ENCODE assay signal across 8 cellular contexts in the genomic region with DNA sequence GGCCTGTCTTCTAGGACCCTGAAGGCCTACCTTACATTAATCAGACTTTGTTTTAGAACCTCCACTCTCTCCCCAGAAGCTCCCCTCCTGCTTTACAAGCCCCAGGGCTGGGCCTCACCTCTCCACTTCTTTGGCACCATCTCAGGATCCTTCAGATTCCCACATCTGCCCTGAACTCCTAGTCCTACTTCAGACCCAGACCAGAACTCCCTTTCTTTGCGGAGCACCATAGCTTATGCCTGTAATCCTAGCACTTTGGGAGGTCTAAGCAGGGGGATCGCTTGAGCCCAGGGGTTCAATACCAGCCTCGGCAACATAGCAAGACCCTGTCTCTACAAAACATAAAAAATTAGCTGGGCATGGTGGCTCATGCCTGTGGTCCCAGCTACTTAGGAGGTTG. TPM values are rescaled to one million over a fixed set of nuclear protein-coding genes. Genes with fewer than 3 reads are reported as not detected.
A peak's percentile ranks its signal among the peaks of the same experiment; 100 is the strongest.
DNase-seq lines count a peak whose midpoint lies in the region; ATAC-seq and TF ChIP-seq lines count a peak whose summit lies in the region.

No MANE protein-coding gene starts in this region.

- H3K23ac ChIP-seq in mesenchymal stem cell (ENCODE audit: low read length in 2 of 2): no peak overlapping the region

- H3K4me3 ChIP-seq in mesenchymal stem cell (ENCODE audit: insufficient read depth in 1 of 2, low read depth in 1 of 2, low read length in 2 of 2) (peak overlapping the region in 1 of 2 experiments; percentile 94), upper lobe of right lung (peak overlapping the region; percentile 72)

- H2BK5ac ChIP-seq in mesenchymal stem cell (ENCODE audit: low read depth, low read length, poor library complexity, severe bottlenecking): no peak overlapping the region

- no peak overlapping the region for H4K91ac ChIP-seq in mesenchymal stem cell (ENCODE audit: low read length)

- peaks cover 35% of the 10 kb centered on the region for H3K4me1 Mint-ChIP-seq in activated naive CD4-positive, alpha-beta T cell treated with anti-CD3 and anti-CD28 coated beads, Interleukin-2, amount 50 U/mL, for 24 hours
- peaks cover 51% of the 10 kb centered on the region for H3K4me1 Mint-ChIP-seq in brain

- H3K27me3 Mint-ChIP-seq in activated naive CD4-positive, alpha-beta T cell treated with anti-CD3 and anti-CD28 coated beads, Interleukin-2, amount 50 U/mL, for 24 hours: no peaks in the 10 kb centered on the region
- peaks cover 6% of the 10 kb centered on the region for H3K27me3 Mint-ChIP-seq in brain

- H2BK15ac ChIP-seq in mesenchymal stem cell (ENCODE audit: low read depth, poor library complexity, severe bottlenecking): no peak overlapping the region

- H3K4me1 ChIP-seq in mesenchymal stem cell (ENCODE audit: control insufficient read depth, insufficient read depth, low read depth, low read length) (peaks cover 20% of the 10 kb centered on the region), upper lobe of right lung (peaks cover 10% of the 10 kb centered on the region)

- no peak overlapping the region for H2AFZ ChIP-seq in mesenchymal stem cell (ENCODE audit: low read depth, low read length)

- no peak for ATAC-seq in upper lobe of right lung
- no peak for ATAC-seq in GM21528 (IDR thresholded peaks at IDR 0.05; ENCODE audit: low FRiP score, unreplicated experiment)

- H3K14ac ChIP-seq in mesenchymal stem cell (ENCODE audit: low read length in 2 of 2): no peak overlapping the region

- H3K27ac ChIP-seq in mesenchymal stem cell (ENCODE audit: low read length, poor library complexity, severe bottlenecking): no peak overlapping the region
- peak overlapping the region; percentile 92 for H3K27ac ChIP-seq in upper lobe of right lung

- peak overlapping the region in 1 of 2 experiments; percentile 97 for H3K18ac ChIP-seq in mesenchymal stem cell (ENCODE audit: low read depth in 1 of 2, low read length in 2 of 2)

- no peak overlapping the region for H2BK120ac ChIP-seq in mesenchymal stem cell (ENCODE audit: low read depth, low read length)

- peak overlapping the region; percentile 97 for H3K9ac ChIP-seq in mesenchymal stem cell (ENCODE audit: low read length)

- no peaks in the 10 kb centered on the region for H3K27me3 ChIP-seq in mesenchymal stem cell (ENCODE audit: control insufficient read depth in 1 of 2, insufficient read depth in 1 of 2, low read length in 2 of 2)
- no peaks in the 10 kb centered on the region for H3K27me3 ChIP-seq in upper lobe of right lung

- no peak for TF ChIP-seq CTCF in brain (conservative IDR thresholded peaks at IDR 0.05)
- TF ChIP-seq CTCF in upper lobe of right lung (IDR thresholded peaks at IDR 0.05): no peak
- no peak for TF ChIP-seq CTCF in GM10266 (IDR thresholded peaks at IDR 0.05; ENCODE audit: control insufficient read depth, insufficient read depth, low read depth, missing control alignments)

- peaks cover 30% of the 10 kb centered on the region for H3K79me1 ChIP-seq in mesenchymal stem cell (replicated peaks; ENCODE audit: low read length, poor library complexity, severe bottlenecking)

- peak overlapping the region; percentile 96 for H3K27ac Mint-ChIP-seq in activated naive CD4-positive, alpha-beta T cell treated with anti-CD3 and anti-CD28 coated beads, Interleukin-2, amount 50 U/mL, for 24 hours
- peak overlapping the region; percentile 96 to 100 (median 100) for H3K27ac Mint-ChIP-seq in brain

- peak overlapping the region; percentile 73 for H3K4me2 ChIP-seq in mesenchymal stem cell (ENCODE audit: low read length, poor library complexity, severe bottlenecking)

- H3K4ac ChIP-seq in mesenchymal stem cell (ENCODE audit: low read depth in 1 of 2, low read length in 2 of 2): peak overlapping the region; percentile 69 to 91

- H3K4me3 Mint-ChIP-seq in activated naive CD4-positive, alpha-beta T cell treated with anti-CD3 and anti-CD28 coated beads, Interleukin-2, amount 50 U/mL, for 24 hours: peak overlapping the region; percentile 96
- H3K4me3 Mint-ChIP-seq in brain: peak overlapping the region; percentile 88 to 99 (median 98)

- WGBS in mesenchymal stem cell: 96% methylated on average over 3 of the region's 3 CpGs

- H4K8ac ChIP-seq in mesenchymal stem cell (ENCODE audit: low read length): peak overlapping the region; percentile 93

- no peaks in the 10 kb centered on the region for H3K9me3 Mint-ChIP-seq in activated naive CD4-positive, alpha-beta T cell treated with anti-CD3 and anti-CD28 coated beads, Interleukin-2, amount 50 U/mL, for 24 hours
- H3K9me3 Mint-ChIP-seq in brain: peaks cover 0 to 4% (median 2%) of the 10 kb centered on the region in 5 experiments

- intact Hi-C loops in upper lobe of right lung (cut with DNase I): no loop called here

- no peaks in the 10 kb centered on the region for H3K9me3 ChIP-seq in mesenchymal stem cell (ENCODE audit: control insufficient read depth, low read length)
- H3K9me3 ChIP-seq in upper lobe of right lung: no peaks in the 10 kb centered on the region

- H2BK12ac ChIP-seq in mesenchymal stem cell (ENCODE audit: low read length in 2 of 2): no peak overlapping the region

- peaks cover 21 to 34% of the 10 kb centered on the region in 2 experiments for H3K36me3 ChIP-seq in mesenchymal stem cell (ENCODE audit: control insufficient read depth in 1 of 2, insufficient read depth in 2 of 2, low read depth in 1 of 2, low read length in 2 of 2)
- H3K36me3 ChIP-seq in upper lobe of right lung: peaks cover 12% of the 10 kb centered on the region

- H2AK5ac ChIP-seq in mesenchymal stem cell (ENCODE audit: low read length, severe bottlenecking): peak overlapping the region; percentile 97

- H3K36me3 Mint-ChIP-seq in activated naive CD4-positive, alpha-beta T cell treated with anti-CD3 and anti-CD28 coated beads, Interleukin-2, amount 50 U/mL, for 24 hours: peaks cover 12% of the 10 kb centered on the region
- H3K36me3 Mint-ChIP-seq in brain: peaks cover 30% of the 10 kb centered on the region

- DNase-seq in activated naive CD4-positive, alpha-beta T cell treated with Interleukin-2 at 50 U/mL for 16 hours: no peak
- DNase-seq in mesenchymal stem cell (no peak), upper lobe of right lung (no peak), GM10266 (ENCODE audit: extremely low spot score) (no peak), COLO829 (ENCODE audit: low spot score) (no peak)

RNA-seq across cellular contexts. Expression of a gene that starts 1.0 kb away (rescaled TPM):
- polyA plus RNA-seq in brain (ENCODE audit: insufficient read depth, low read depth, low replicate concordance): 55.0 TPM
- 25.0 TPM for polyA plus RNA-seq in mesenchymal stem cell (2013, experiment 1 of 2)
- polyA plus RNA-seq in mesenchymal stem cell (2013, experiment 2 of 2): 24.5 TPM
- 23.9 TPM for total RNA-seq in upper lobe of right lung

RNA-seq across cellular contexts. Expression of a gene that starts 43.1 kb away (rescaled TPM):
- 10.1 TPM for polyA plus RNA-seq in brain (ENCODE audit: insufficient read depth, low read depth, low replicate concordance)
- polyA plus RNA-seq in mesenchymal stem cell (2013, experiment 1 of 2): 4.4 TPM
- polyA plus RNA-seq in mesenchymal stem cell (2013, experiment 2 of 2): 3.5 TPM
- total RNA-seq in upper lobe of right lung: 22.1 TPM
